Comparison of ENCODE assay signal across 8 cellular contexts in the genomic region with DNA sequence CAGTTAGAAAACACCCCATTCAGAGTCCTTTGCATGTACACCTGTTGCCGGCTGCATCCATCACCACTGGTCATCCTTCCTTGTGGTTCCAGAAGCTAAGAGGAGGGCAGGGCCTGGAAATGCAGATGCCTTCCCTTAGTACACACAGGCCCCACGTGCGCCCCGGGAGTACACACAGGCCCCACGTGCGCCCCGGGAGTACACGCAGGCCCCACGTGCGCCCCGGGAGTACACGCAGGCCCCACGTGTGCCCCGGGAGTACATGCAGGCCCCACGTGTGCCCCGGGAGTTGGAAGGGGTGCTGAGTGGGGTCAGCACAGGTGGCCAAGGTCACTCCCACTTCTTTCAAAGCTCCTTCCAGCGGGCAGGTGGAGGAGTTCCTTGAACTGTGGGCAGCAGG.
"Had no signal": no experiment of that assay in that cellular context is flagged by ENCODE, and none has a peak within 500 bp of the region (broad histone marks: within the 10 kb centered on the region; RNA-seq: fewer than 3 reads in every experiment).

No MANE protein-coding gene starts in this region.

- ATAC-seq: GM12878 had no signal

- FAIRE-seq: G401.6, GM12878, GM12891, GM12892, GM18507, GM19239 had no signal

- H3K4me3 ChIP-seq: GM12878 had no signal

- DNase-seq: GDM1, GF-D8 had no signal
